Comparison of ENCODE assay signal across 24 cellular contexts in the genomic region with DNA sequence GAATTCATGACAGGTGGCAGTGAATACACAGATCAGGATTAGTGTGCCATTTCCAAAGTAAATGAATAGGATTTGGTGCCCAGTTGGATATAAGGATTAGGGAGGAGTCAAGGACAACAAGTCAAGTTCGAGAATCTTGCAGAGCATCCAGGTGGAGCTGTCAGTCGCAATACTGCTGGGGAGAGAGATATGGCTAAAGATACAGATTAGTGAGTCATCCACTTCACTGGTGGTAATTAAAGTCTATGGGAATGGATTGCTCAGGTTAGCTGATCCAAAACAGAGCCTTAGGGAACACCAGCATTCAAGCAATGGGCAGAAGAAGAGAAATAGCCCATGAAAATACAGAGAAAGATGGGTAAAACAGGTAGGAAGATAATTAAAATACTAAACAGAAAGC.
"Had no signal": no experiment of that assay in that cellular context is flagged by ENCODE, and none has a peak within 500 bp of the region (broad histone marks: within the 10 kb centered on the region; RNA-seq: fewer than 3 reads in every experiment).

No MANE protein-coding gene starts in this region.

- ATAC-seq: activated CD4-positive, CD25-positive, alpha-beta regulatory T cell treated with anti-CD3 and anti-CD28 coated beads, Interleukin-2, amount 50 U/mL, for 24 hours; activated CD8-positive, alpha-beta memory T cell treated with anti-CD3 and anti-CD28 coated beads, Interleukin-2, amount 10 ng/mL, durations not matched to agents 7 days and 5 days; activated CD8-positive, alpha-beta T cell treated with anti-CD3 and anti-CD28 coated beads for 36 hours; activated naive CD4-positive, alpha-beta T cell treated with anti-CD3 and anti-CD28 coated beads, Interleukin-2, amount 50 U/mL, for 72 hours; gastrocnemius medialis; left ventricle myocardium superior; mucosa of descending colon; right lobe of liver had no signal

- H3K36me3 ChIP-seq: esophagus muscularis mucosa, gastrocnemius medialis, right lobe of liver, upper lobe of left lung had no signal

- H2AFZ ChIP-seq: parathyroid adenoma had no signal

- H3K79me2 ChIP-seq: parathyroid adenoma had no signal

- H3K4me1 ChIP-seq: esophagus muscularis mucosa, gastrocnemius medialis, parathyroid adenoma, right lobe of liver, testis, upper lobe of left lung had no signal

- H3K4me3 ChIP-seq: esophagus muscularis mucosa, gastrocnemius medialis, mucosa of descending colon, right lobe of liver, smooth muscle cell, testis, upper lobe of left lung had no signal

- H3K4me2 ChIP-seq: smooth muscle cell had no signal

- H3K27me3 ChIP-seq: esophagus muscularis mucosa, gastrocnemius medialis, right lobe of liver, testis, upper lobe of left lung had no signal

- H3K9me3 ChIP-seq: esophagus muscularis mucosa, gastrocnemius medialis, mucosa of descending colon, right lobe of liver, testis, upper lobe of left lung had no signal

- DNase-seq: activated CD4-positive, alpha-beta T cell treated with anti-CD3 and anti-CD28 coated beads, Interleukin-2, amount 10 ng/mL, durations not matched to agents 7 days and 5 days; activated CD8-positive, alpha-beta memory T cell treated with anti-CD3 and anti-CD28 coated beads, Interleukin-2, amount 10 ng/mL, durations not matched to agents 7 days and 5 days; activated CD8-positive, alpha-beta T cell treated with anti-CD3 and anti-CD28 coated beads for 36 hours; activated T-cell treated with anti-CD3 and anti-CD28 coated beads for 4 hours; aorta; caudate nucleus; effector memory CD4-positive, alpha-beta T cell; gastrocnemius medialis; hypothalamus; left ventricle myocardium superior; mucosa of descending colon; naive B cell; nucleus accumbens; right lobe of liver; stimulated activated CD4-positive, alpha-beta T cell treated with anti-CD3 and anti-CD28 coated beads, Interleukin-15, amount 100 ng/mL, for 24 hours; stimulated activated CD8-positive, alpha-beta memory T cell treated with anti-CD3 and anti-CD28 coated beads, Interleukin-4, amount 100 ng/mL, for 48 hours; stimulated activated naive CD4-positive, alpha-beta T cell; testis; upper lobe of left lung had no signal

- H3K27ac ChIP-seq: esophagus muscularis mucosa, gastrocnemius medialis, parathyroid adenoma, right lobe of liver, testis, upper lobe of left lung had no signal

- H3K9ac ChIP-seq: parathyroid adenoma had no signal
